In the genomic region with DNA sequence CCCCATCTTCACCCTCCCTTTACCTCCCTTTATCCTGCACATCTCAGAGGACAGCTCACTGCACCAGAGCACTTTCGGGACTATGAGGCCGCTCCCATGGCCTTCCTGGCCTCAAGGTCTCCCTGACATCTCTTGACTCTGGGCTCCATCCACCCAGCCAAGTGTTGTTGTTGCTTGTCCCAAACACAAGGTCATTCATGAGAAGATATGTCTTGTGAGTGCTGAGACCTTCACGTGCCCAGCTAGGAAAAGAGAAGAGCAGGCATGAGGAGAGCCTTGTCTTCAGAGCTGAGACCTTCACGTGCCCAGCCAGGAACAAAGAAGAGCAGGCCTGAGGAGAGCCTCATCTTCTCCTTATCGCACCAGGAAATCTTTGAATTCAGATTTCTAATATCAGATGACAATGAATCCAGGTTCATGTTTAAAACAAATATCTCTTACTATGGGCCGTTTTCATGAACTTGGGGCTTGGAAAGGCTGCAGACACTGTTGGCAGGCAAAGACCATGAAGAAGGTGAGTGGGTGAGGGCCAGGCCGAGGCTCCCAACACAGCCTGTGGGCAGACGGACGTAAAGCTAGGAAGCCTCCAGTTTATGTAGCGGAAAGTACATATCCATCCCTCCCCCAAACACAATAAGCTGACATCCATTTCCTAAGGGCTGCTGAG, we compare ENCODE assay signal across 19 cellular contexts.
"Had no signal": no experiment of that assay in that cellular context is flagged by ENCODE, and none has a peak within 500 bp of the region (broad histone marks: within the 10 kb centered on the region; RNA-seq: fewer than 3 reads in every experiment).

No MANE protein-coding gene starts in this region.

- DNase-seq: activated CD4-positive, alpha-beta T cell treated with anti-CD3 and anti-CD28 coated beads, Interleukin-2, amount 10 ng/mL, durations not matched to agents 24 days and 14 days; activated CD8-positive, alpha-beta memory T cell treated with anti-CD3 and anti-CD28 coated beads, Interleukin-2, amount 50 U/mL, for 48 hours; activated CD8-positive, alpha-beta T cell treated with anti-CD3 and anti-CD28 coated beads, Interleukin-2, amount 10 ng/mL, durations not matched to agents 7 days and 5 days; activated gamma-delta T cell treated with Interleukin-2 at 50 U/mL for 16 hours; activated T-cell treated with anti-CD3 and anti-CD28 coated beads, Interleukin-2, amount 50 U/mL, for 48 hours; dermis blood vessel endothelial cell; effector memory CD4-positive, alpha-beta T cell; heart right ventricle; left lung; mesenchymal stem cell; naive thymus-derived CD4-positive, alpha-beta T cell; trophoblast cell had no signal

- H3K4me3 ChIP-seq: adrenal gland, esophagus muscularis mucosa, heart right ventricle, left lung, skin epidermis had no signal

- H3K27me3 ChIP-seq: adrenal gland, esophagus muscularis mucosa had no signal

- H3K9me3 Mint-ChIP-seq: activated CD4-positive, alpha-beta T cell treated with anti-CD3 and anti-CD28 coated beads, Interleukin-2, amount 10 ng/mL, durations not matched to agents 24 days and 14 days had no signal

- H3K36me3 Mint-ChIP-seq: activated naive CD4-positive, alpha-beta T cell treated with anti-CD3 and anti-CD28 coated beads, Interleukin-2, amount 50 U/mL, for 72 hours; naive thymus-derived CD4-positive, alpha-beta T cell had no signal

- H3K9me3 ChIP-seq: adrenal gland, neutrophil had no signal

- H3K4me1 Mint-ChIP-seq: activated CD4-positive, alpha-beta T cell treated with anti-CD3 and anti-CD28 coated beads, Interleukin-2, amount 10 ng/mL, durations not matched to agents 24 days and 14 days; naive thymus-derived CD4-positive, alpha-beta T cell had no signal

- H3K4me3 Mint-ChIP-seq: activated CD4-positive, alpha-beta T cell treated with anti-CD3 and anti-CD28 coated beads, Interleukin-2, amount 10 ng/mL, durations not matched to agents 24 days and 14 days; activated CD8-positive, alpha-beta T cell treated with anti-CD3 and anti-CD28 coated beads, Interleukin-2, amount 10 ng/mL, durations not matched to agents 7 days and 5 days; naive thymus-derived CD4-positive, alpha-beta T cell; stimulated activated naive CD8-positive, alpha-beta T cell treated with anti-CD3 and anti-CD28 coated beads, Interleukin-15, Interleukin-2, amounts not matched to agents 100 ng/mL and 50 ng/mL, for 24 hours had no signal

- H3K27ac ChIP-seq: adrenal gland, esophagus muscularis mucosa, heart right ventricle, left lung, neutrophil, parathyroid adenoma, skin epidermis had no signal

- ATAC-seq: activated CD8-positive, alpha-beta T cell treated with anti-CD3 and anti-CD28 coated beads, Interleukin-2, amount 10 ng/mL, durations not matched to agents 7 days and 5 days; activated naive CD4-positive, alpha-beta T cell treated with anti-CD3 and anti-CD28 coated beads, Interleukin-2, amount 50 U/mL, for 72 hours; heart right ventricle; left lung; naive thymus-derived CD4-positive, alpha-beta T cell had no signal

- H3K27me3 Mint-ChIP-seq: activated CD4-positive, alpha-beta T cell treated with anti-CD3 and anti-CD28 coated beads, Interleukin-2, amount 10 ng/mL, durations not matched to agents 24 days and 14 days had no signal

- H3K36me3 ChIP-seq: adrenal gland, esophagus muscularis mucosa, heart right ventricle, left lung, neutrophil had no signal

- H3K27ac Mint-ChIP-seq: activated CD4-positive, alpha-beta T cell treated with anti-CD3 and anti-CD28 coated beads, Interleukin-2, amount 10 ng/mL, durations not matched to agents 24 days and 14 days; activated CD8-positive, alpha-beta T cell treated with anti-CD3 and anti-CD28 coated beads, Interleukin-2, amount 10 ng/mL, durations not matched to agents 7 days and 5 days; naive thymus-derived CD4-positive, alpha-beta T cell; stimulated activated naive CD8-positive, alpha-beta T cell treated with anti-CD3 and anti-CD28 coated beads, Interleukin-15, Interleukin-2, amounts not matched to agents 100 ng/mL and 50 ng/mL, for 24 hours had no signal

- H3K4me1 ChIP-seq: adrenal gland, heart right ventricle, left lung had no signal
